8 cellular contexts compared by ENCODE assay signal in the genomic region with DNA sequence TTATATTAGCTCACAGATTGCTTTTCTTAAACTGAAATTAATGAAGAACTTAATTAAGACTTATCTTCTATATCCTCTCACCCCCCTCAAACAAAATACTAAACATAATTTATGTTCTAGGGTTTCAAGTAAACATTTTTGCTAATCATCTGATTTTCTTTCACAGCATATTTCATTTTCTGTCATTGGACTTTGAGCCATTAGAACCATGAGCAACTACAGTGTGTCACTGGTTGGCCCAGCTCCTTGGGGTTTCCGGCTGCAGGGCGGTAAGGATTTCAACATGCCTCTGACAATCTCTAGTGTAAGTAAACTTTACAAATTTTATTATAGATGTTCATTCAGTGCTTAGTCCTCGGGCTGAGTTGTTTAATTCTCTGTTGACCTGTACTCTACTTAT. TPM values are rescaled to one million over a fixed set of nuclear protein-coding genes. Genes with fewer than 3 reads are reported as not detected.
A peak's percentile ranks its signal among the peaks of the same experiment; 100 is the strongest.
DNase-seq lines count a peak whose midpoint lies in the region; ATAC-seq and TF ChIP-seq lines count a peak whose summit lies in the region.

No MANE protein-coding gene starts in this region.

- peak; percentile 38 for ATAC-seq in body of pancreas
- ATAC-seq in right cardiac atrium = no peak
- no peak for ATAC-seq in upper lobe of right lung
- ATAC-seq in naive thymus-derived CD4-positive, alpha-beta T cell = no peak
- ATAC-seq in HG02798 (IDR thresholded peaks at IDR 0.05; ENCODE audit: poor library complexity, unreplicated experiment) = no peak

- H3K4me3 Mint-ChIP-seq in HFFc6 = peak overlapping the region; percentile 95
- H3K4me3 Mint-ChIP-seq in naive thymus-derived CD4-positive, alpha-beta T cell = no peak overlapping the region

- no peak overlapping the region for H3K4me3 ChIP-seq in body of pancreas
- peak overlapping the region; percentile 98 for H3K4me3 ChIP-seq in right cardiac atrium (ENCODE audit: low read length)
- peak overlapping the region; percentile 88 to 95 (median 90) for H3K4me3 ChIP-seq in skeletal muscle tissue (ENCODE audit: low read length in 3 of 3)
- no peak overlapping the region for H3K4me3 ChIP-seq in upper lobe of right lung
- no peak overlapping the region for H3K4me3 ChIP-seq in naive thymus-derived CD4-positive, alpha-beta T cell (ENCODE audit: low read length)

- H3K9me3 ChIP-seq in body of pancreas (no peaks in the 10 kb centered on the region), right cardiac atrium (ENCODE audit: control insufficient read depth, low read length) (no peaks in the 10 kb centered on the region), skeletal muscle tissue (ENCODE audit: control insufficient read depth in 3 of 3, low read length in 3 of 3) (no peaks in the 10 kb centered on the region), upper lobe of right lung (no peaks in the 10 kb centered on the region)
- H3K9me3 ChIP-seq in naive thymus-derived CD4-positive, alpha-beta T cell (ENCODE audit: control insufficient read depth in 2 of 3, low read length in 3 of 3) = no peaks in the 10 kb centered on the region

- peak overlapping the region; percentile 83 to 99 (median 97) for H3K9ac ChIP-seq in skeletal muscle tissue (ENCODE audit: low read depth in 1 of 3, low read length in 3 of 3)

- CTCF ChIA-PET in naive thymus-derived CD4-positive, alpha-beta T cell (lab: Charles Lee) = no interaction called here

- 8 to 16% methylated on average over 3 of the region's 3 CpGs for WGBS in body of pancreas, 2 donors
- 30% methylated on average over 3 of the region's 3 CpGs for WGBS in right cardiac atrium

- DNase-seq in HFFc6 = peak; percentile 75
- peak; percentile 81 to 90 (median 86) for DNase-seq in body of pancreas
- peak; percentile 75 to 87 (median 82) for DNase-seq in right cardiac atrium
- DNase-seq in effector CD8-positive, alpha-beta T cell (lab: John Stamatoyannopoulos, UW) = no peak
- DNase-seq in upper lobe of right lung = no peak
- no peak for DNase-seq in naive thymus-derived CD4-positive, alpha-beta T cell

- peaks cover 0 to 2% of the 10 kb centered on the region in 2 donors for H3K36me3 ChIP-seq in body of pancreas (replicated peaks in 1 of 2; ENCODE audit: insufficient read depth in 1 of 2, low read depth in 2 of 2)
- H3K36me3 ChIP-seq in skeletal muscle tissue (ENCODE audit: control insufficient read depth in 3 of 3, insufficient read depth in 3 of 3, low read length in 3 of 3) = peaks cover 5 to 15% (median 11%) of the 10 kb centered on the region in 3 donors
- H3K36me3 ChIP-seq in upper lobe of right lung = peaks cover 15% of the 10 kb centered on the region
- peaks cover 0 to 2% (median 0%) of the 10 kb centered on the region in 3 experiments for H3K36me3 ChIP-seq in naive thymus-derived CD4-positive, alpha-beta T cell (ENCODE audit: control insufficient read depth in 2 of 3, insufficient read depth in 3 of 3, low read length in 3 of 3)

- peaks cover 39% of the 10 kb centered on the region for H3K36me3 Mint-ChIP-seq in HFFc6 (ENCODE audit: low read depth)
- H3K36me3 Mint-ChIP-seq in naive thymus-derived CD4-positive, alpha-beta T cell = peaks cover 0 to 16% (median 0%) of the 10 kb centered on the region in 5 donors

- intact Hi-C loops in body of pancreas (cut with DNase I) (no loop called here), right cardiac atrium (cut with DNase I) (loop anchor here in 3 of 4 donors (10.0 kb wide), 2 partner anchors 120 to 140 kb away; no protein-coding TSS in a partner anchor), upper lobe of right lung (cut with DNase I) (no loop called here)
- intact Hi-C loops in naive thymus-derived CD4-positive, alpha-beta T cell (cut with micrococcal nuclease) = no loop called here

- no peaks in the 10 kb centered on the region for H3K27me3 Mint-ChIP-seq in HFFc6 (ENCODE audit: insufficient read depth)
- peaks cover 0 to 20% (median 0%) of the 10 kb centered on the region in 5 donors for H3K27me3 Mint-ChIP-seq in naive thymus-derived CD4-positive, alpha-beta T cell

- peak overlapping the region; percentile 84 for H3K27ac Mint-ChIP-seq in HFFc6
- H3K27ac Mint-ChIP-seq in naive thymus-derived CD4-positive, alpha-beta T cell = peak overlapping the region in 1 of 9 donors; percentile 14

- H3K27me3 ChIP-seq in body of pancreas = no peaks in the 10 kb centered on the region
- no peaks in the 10 kb centered on the region for H3K27me3 ChIP-seq in right cardiac atrium (ENCODE audit: control insufficient read depth, insufficient read depth)
- H3K27me3 ChIP-seq in skeletal muscle tissue (ENCODE audit: control insufficient read depth in 3 of 3, insufficient read depth in 3 of 3, low read length in 3 of 3) = no peaks in the 10 kb centered on the region
- no peaks in the 10 kb centered on the region for H3K27me3 ChIP-seq in upper lobe of right lung
- no peaks in the 10 kb centered on the region for H3K27me3 ChIP-seq in naive thymus-derived CD4-positive, alpha-beta T cell (ENCODE audit: control insufficient read depth in 2 of 2, insufficient read depth in 2 of 2, low read length in 2 of 2)

- TF ChIP-seq POLR2A in body of pancreas (IDR thresholded peaks at IDR 0.05) = no peak

- peaks cover 76% of the 10 kb centered on the region for H3K4me1 Mint-ChIP-seq in HFFc6 (ENCODE audit: low read depth)
- H3K4me1 Mint-ChIP-seq in naive thymus-derived CD4-positive, alpha-beta T cell = peaks cover 19 to 44% (median 34%) of the 10 kb centered on the region in 7 donors

- no peak for TF ChIP-seq CTCF in HFFc6 (IDR thresholded peaks at IDR 0.05)
- no peak for TF ChIP-seq CTCF in body of pancreas (IDR thresholded peaks at IDR 0.05)
- no peak for TF ChIP-seq CTCF in upper lobe of right lung (IDR thresholded peaks at IDR 0.05)

- H3K9me3 Mint-ChIP-seq in HFFc6 = no peaks in the 10 kb centered on the region
- peaks cover 0 to 3% (median 0%) of the 10 kb centered on the region in 11 donors for H3K9me3 Mint-ChIP-seq in naive thymus-derived CD4-positive, alpha-beta T cell

- peak overlapping the region; percentile 52 to 98 (median 95) for H3K27ac ChIP-seq in body of pancreas
- peak overlapping the region; percentile 42 for H3K27ac ChIP-seq in right cardiac atrium (ENCODE audit: low read length)
- H3K27ac ChIP-seq in skeletal muscle tissue (ENCODE audit: low read depth, low read length) = peak overlapping the region; percentile 99
- H3K27ac ChIP-seq in upper lobe of right lung = no peak overlapping the region
- no peak overlapping the region for H3K27ac ChIP-seq in naive thymus-derived CD4-positive, alpha-beta T cell (ENCODE audit: low read depth, low read length)

- POLR2A ChIA-PET in naive thymus-derived CD4-positive, alpha-beta T cell (lab: Charles Lee) = no interaction called here

- H3K4me1 ChIP-seq in body of pancreas (peaks cover 49% of the 10 kb centered on the region), right cardiac atrium (ENCODE audit: control insufficient read depth, insufficient read depth, low read length) (no peaks in the 10 kb centered on the region), skeletal muscle tissue (ENCODE audit: control insufficient read depth in 3 of 3, insufficient read depth in 3 of 3, low read length in 3 of 3) (peaks cover 2 to 22% (median 8%) of the 10 kb centered on the region in 3 donors), upper lobe of right lung (peaks cover 23% of the 10 kb centered on the region)
- H3K4me1 ChIP-seq in naive thymus-derived CD4-positive, alpha-beta T cell (ENCODE audit: control insufficient read depth in 2 of 2, insufficient read depth in 2 of 2, low read length in 2 of 2) = peaks cover 5 to 17% of the 10 kb centered on the region in 2 donors

RNA-seq across cellular contexts. Expression of a gene that starts 3.3 kb away (rescaled TPM):
- total RNA-seq in HFFc6 (2021; fragmentation: NEBNext Ultra II Directional; extraction: Animal tissue kit (Norgen Biotek cat#: 25700)) = 100 to 1,000 TPM; 152 to 240 (median 171) TPM
- total RNA-seq in body of pancreas = 10 to 100 TPM; 44.2 to 70.3 TPM
- total RNA-seq in right cardiac atrium = 100 to 1,000 TPM; 511 to 778 (median 584) TPM
- polyA plus RNA-seq in right cardiac atrium = 407 TPM
- 311 TPM for total RNA-seq in skeletal muscle tissue
- 82.8 TPM for total RNA-seq in upper lobe of right lung
- 10 to 100 TPM; 14.4 to 61.7 (median 31.4) TPM for total RNA-seq in naive thymus-derived CD4-positive, alpha-beta T cell
- 10 to 100 TPM; 38.1 to 42.0 TPM for polyA plus RNA-seq in naive thymus-derived CD4-positive, alpha-beta T cell

Comparison
In these comparisons a context has a peak if more than half of its experiments do, and no peak if none do; other contexts are left out.
1. DNase-seq: peak in HFFc6 (single experiment), body of pancreas (4 of 4) and right cardiac atrium (3 of 3); none in effector CD8-positive, alpha-beta T cell (single experiment), upper lobe of right lung (single experiment) and naive thymus-derived CD4-positive, alpha-beta T cell (0 of 9).
2. H3K27ac ChIP-seq: peak in body of pancreas (4 of 4), right cardiac atrium (single experiment) and skeletal muscle tissue (single experiment); none in upper lobe of right lung (single experiment) and naive thymus-derived CD4-positive, alpha-beta T cell (single experiment).
3. H3K4me3 ChIP-seq: peak in right cardiac atrium (single experiment) and skeletal muscle tissue (3 of 3); none in body of pancreas (0 of 2), upper lobe of right lung (single experiment) and naive thymus-derived CD4-positive, alpha-beta T cell (single experiment).
4. intact Hi-C loops: an anchor here in right cardiac atrium (10.0 kb wide); none called in body of pancreas, upper lobe of right lung and naive thymus-derived CD4-positive, alpha-beta T cell.